In genomic region chr10:103802637-103803353, GRCh38 we compare ENCODE assay signal across 29 cellular contexts. TPM values are rescaled to one million over a fixed set of nuclear protein-coding genes. Genes with fewer than 3 reads are reported as not detected.
DNase-seq lines count a peak whose midpoint lies in the region; ATAC-seq and TF ChIP-seq lines count a peak whose summit lies in the region.
"Had no signal": no experiment of that assay in that cellular context is flagged by ENCODE, and none has a peak within 500 bp of the region (broad histone marks: within the 10 kb centered on the region; RNA-seq: fewer than 3 reads in every experiment).

No MANE protein-coding gene starts in this region.

- no peak overlapping the region for H2BK120ac ChIP-seq in mesendoderm (ENCODE audit: low read depth, low read length)

- no peaks in the 10 kb centered on the region for H3K79me2 ChIP-seq in mesendoderm (ENCODE audit: control insufficient read depth, insufficient read depth, low read length)

- H2AK5ac ChIP-seq in mesendoderm (ENCODE audit: low read length), result peak overlapping the region; percentile 37

- H3K36me3 ChIP-seq in heart right ventricle (peaks cover 0 to 33% (median 7%) of the 10 kb centered on the region in 9 donors), colonic mucosa (no peaks in the 10 kb centered on the region), mesendoderm (ENCODE audit: control insufficient read depth, insufficient read depth, low read length) (no peaks in the 10 kb centered on the region)
- H3K36me3 ChIP-seq: left lung had no signal

- H3K4me2 ChIP-seq in mesendoderm (ENCODE audit: low read length), result no peak overlapping the region
- H3K4me2 ChIP-seq: A549, KMS-11 had no signal

- H3K27ac ChIP-seq in heart right ventricle (no peak overlapping the region), colonic mucosa (peak overlapping the region; percentile 3), mesendoderm (ENCODE audit: low read depth, low read length) (no peak overlapping the region)
- H3K27ac ChIP-seq: A549, dorsolateral prefrontal cortex, HL-60, KMS-11, left lung, thoracic aorta, vagina had no signal

- DNase-seq in left ventricle myocardium superior (peak; percentile 14), heart right ventricle (no peak), colonic mucosa (peak; percentile 67), mesendoderm (no peak), NCI-H82 (lab: John Stamatoyannopoulos, UW) (no peak), glomerular visceral epithelial cell (ENCODE audit: extremely low spot score) (no peak)
- DNase-seq: activated CD4-positive, alpha-beta T cell treated with anti-CD3 and anti-CD28 coated beads for 48 hours; activated CD8-positive, alpha-beta memory T cell treated with anti-CD3 and anti-CD28 coated beads for 24 hours; activated gamma-delta T cell treated with Interleukin-2 at 50 U/mL for 16 hours; activated naive CD8-positive, alpha-beta T cell treated with anti-CD3 and anti-CD28 coated beads, Interleukin-2, amount 50 U/mL, for 24 hours; activated T-cell treated with anti-CD3 and anti-CD28 coated beads, Interleukin-2, amount 50 U/mL, for 24 hours; cerebellar nuclear complex; DMS153; H7; left lung; midbrain; natural killer cell; NCI-H1417; NCI-H446; stimulated activated naive CD8-positive, alpha-beta T cell treated with anti-CD3 and anti-CD28 coated beads, Interleukin-15, Interleukin-2, amounts not matched to agents 100 U/mL and 50 U/mL, for 24 hours had no signal

- no peak overlapping the region for H2BK15ac ChIP-seq in mesendoderm (replicated peaks; ENCODE audit: low read depth)

- H3K9ac ChIP-seq in colonic mucosa (ENCODE audit: low read depth in 2 of 2, low read length in 2 of 2) (peak overlapping the region in 1 of 2 donors; percentile 49), mesendoderm (ENCODE audit: low read length) (no peak overlapping the region)
- H3K9ac ChIP-seq: KMS-11 had no signal

- no peak for TF ChIP-seq CTCF in heart right ventricle (IDR thresholded peaks at IDR 0.05)
- TF ChIP-seq CTCF in colonic mucosa (IDR thresholded peaks at IDR 0.05), result no peak

- H3K9me3 ChIP-seq in heart right ventricle (no peaks in the 10 kb centered on the region), colonic mucosa (no peaks in the 10 kb centered on the region)
- H3K9me3 ChIP-seq: A549, left lung, thoracic aorta, vagina had no signal

- H3K56ac ChIP-seq in mesendoderm (ENCODE audit: low read length), result peak overlapping the region; percentile 44

- H2BK5ac ChIP-seq in mesendoderm (ENCODE audit: low read length), result peak overlapping the region; percentile 31

- H3K4me1 ChIP-seq in heart right ventricle, result peaks cover 0 to 30% (median 4%) of the 10 kb centered on the region in 9 donors
- H3K4me1 ChIP-seq in colonic mucosa, result peaks cover 16% of the 10 kb centered on the region
- H3K4me1 ChIP-seq in mesendoderm (ENCODE audit: control insufficient read depth, low read depth, low read length), result peaks cover 16% of the 10 kb centered on the region
- H3K4me1 ChIP-seq: left lung, vagina had no signal

- WGBS in heart right ventricle, 2 donors, result 79 to 81% methylated on average over 7 of the region's 7 CpGs
- no CpG with 5 or more reads among the region's 7 CpGs for WGBS in mesendoderm (ENCODE audit: extremely low coverage, insufficient coverage, low lambda C conversion rate)

- H4K5ac ChIP-seq in mesendoderm (ENCODE audit: low read length), result no peak overlapping the region

- ATAC-seq in left ventricle myocardium superior (no peak), heart right ventricle (no peak), GM21390 (IDR thresholded peaks at IDR 0.05; ENCODE audit: unreplicated experiment) (no peak), HG03354 (IDR thresholded peaks at IDR 0.05; ENCODE audit: poor library complexity, severe bottlenecking, unreplicated experiment) (no peak)
- ATAC-seq: A549; activated naive CD8-positive, alpha-beta T cell treated with anti-CD3 and anti-CD28 coated beads, Interleukin-2, amount 50 U/mL, for 24 hours; natural killer cell; Right ventricle myocardium inferior; stimulated activated naive CD8-positive, alpha-beta T cell treated with anti-CD3 and anti-CD28 coated beads, Interleukin-15, Interleukin-2, amounts not matched to agents 100 U/mL and 50 U/mL, for 24 hours had no signal

- H3K79me1 ChIP-seq in mesendoderm (ENCODE audit: low read length), result peaks cover 12% of the 10 kb centered on the region

- H3K27me3 ChIP-seq in heart right ventricle, result no peaks in the 10 kb centered on the region
- H3K27me3 ChIP-seq in colonic mucosa, result no peaks in the 10 kb centered on the region
- no peaks in the 10 kb centered on the region for H3K27me3 ChIP-seq in mesendoderm (ENCODE audit: insufficient read depth, low read length, poor library complexity)
- H3K27me3 ChIP-seq: dorsolateral prefrontal cortex, left lung, vagina had no signal

- no peak overlapping the region for H3K4ac ChIP-seq in mesendoderm (ENCODE audit: low read depth, low read length)

- H3K4me3 ChIP-seq in heart right ventricle (no peak overlapping the region), colonic mucosa (no peak overlapping the region), mesendoderm (ENCODE audit: low read length) (no peak overlapping the region)
- H3K4me3 ChIP-seq: A549, dorsolateral prefrontal cortex, left lung, thoracic aorta, vagina had no signal

- intact Hi-C loops in left ventricle myocardium superior (cut with micrococcal nuclease) (no loop called here), heart right ventricle (cut with DNase I) (no loop called here), colonic mucosa (cut with DNase I) (no loop called here)

- H3K18ac ChIP-seq in mesendoderm (ENCODE audit: low read length), result peak overlapping the region; percentile 69

- H4K8ac ChIP-seq in mesendoderm (ENCODE audit: low read depth, low read length), result no peak overlapping the region

- no peak overlapping the region for H3K23ac ChIP-seq in mesendoderm (ENCODE audit: low read length)

RNA-seq across cellular contexts. Expression of gene SH3PXD2A, which starts 52.6 kb away (rescaled TPM):
- 28.6 TPM for total RNA-seq in left ventricle myocardium superior
- 10 to 100 TPM; 30.6 to 44.9 (median 36.0) TPM for total RNA-seq in heart right ventricle
- 10 to 100 TPM in 1 of 2 donors, 1 to 10 TPM in 1; 6.9 to 14.2 TPM for polyA plus RNA-seq in heart right ventricle
- 10 to 100 TPM; 37.5 to 40.8 TPM for total RNA-seq in colonic mucosa
- 7.7 TPM for polyA plus RNA-seq in mesendoderm (2013, experiment 1 of 2)
- 7.8 TPM for polyA plus RNA-seq in mesendoderm (2013, experiment 2 of 2)

Comparison
In these comparisons a context has a peak if more than half of its experiments do, and no peak if none do; other contexts are left out.
1. DNase-seq: peak in left ventricle myocardium superior (single experiment) and colonic mucosa (single experiment); none in heart right ventricle (0 of 2), mesendoderm (single experiment), NCI-H82 (single experiment) and glomerular visceral epithelial cell (single experiment).